29 cellular contexts compared by ENCODE assay signal in the genomic region with DNA sequence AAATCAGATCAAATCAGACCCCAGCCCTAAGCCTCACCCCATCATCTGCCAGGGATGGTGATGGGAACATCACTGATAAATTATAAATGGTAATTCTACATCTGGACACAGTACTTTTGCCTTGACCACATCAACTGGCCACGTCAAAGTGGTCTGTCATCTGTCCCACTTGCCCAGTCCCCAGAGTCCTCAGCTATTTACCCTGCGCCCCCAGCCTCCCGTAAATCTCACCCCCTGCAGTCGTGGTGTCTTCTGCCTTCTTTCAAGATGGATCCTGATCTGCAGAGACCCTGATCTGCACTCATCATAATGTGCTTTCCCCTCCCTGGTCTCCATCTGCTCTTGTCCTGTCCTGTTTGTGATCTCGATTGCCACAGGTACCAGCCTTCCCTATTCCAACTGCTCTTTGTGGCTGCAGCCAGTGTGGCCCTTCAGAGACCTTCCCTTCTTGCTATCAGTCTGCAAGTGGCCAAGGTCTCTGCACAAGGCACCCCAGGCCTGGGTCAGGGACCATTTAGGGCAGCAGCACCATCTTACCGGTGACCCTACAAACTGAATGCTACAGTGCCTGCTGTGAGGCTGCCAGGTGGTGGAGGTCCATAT. TPM values are rescaled to one million over a fixed set of nuclear protein-coding genes. Genes with fewer than 3 reads are reported as not detected.
"Had no signal": no experiment of that assay in that cellular context is flagged by ENCODE, and none has a peak within 500 bp of the region (broad histone marks: within the 10 kb centered on the region; RNA-seq: fewer than 3 reads in every experiment).

No MANE protein-coding gene starts in this region.

- H3K9me3 ChIP-seq: MG63 had no signal

- H3K4me3 Mint-ChIP-seq: activated CD4-positive, alpha-beta T cell treated with anti-CD3 and anti-CD28 coated beads, Interleukin-2, amount 10 ng/mL, durations not matched to agents 24 days and 14 days; activated CD8-positive, alpha-beta memory T cell treated with anti-CD3 and anti-CD28 coated beads, Interleukin-2, amount 10 ng/mL, durations not matched to agents 7 days and 5 days; activated naive CD4-positive, alpha-beta T cell treated with anti-CD3 and anti-CD28 coated beads for 36 hours; activated T-helper 1 cell treated with anti-CD3 and anti-CD28 coated beads, Interleukin-12 subunit alpha, Interleukin-12 subunit beta, Interleukin-2, Interleukin-4 antibody, amounts not matched to agents 30 ng/mL and 10 ng/mL and 1 ng/mL, durations not matched to agents 14 hours and 24 hours and 36 hours; T-helper 1 cell treated with Interleukin-12 subunit alpha and Interleukin-12 subunit beta and Interleukin-4 antibody, amounts not matched to agents 30 μg/mL and 1 μg/mL, for 36 hours; T-helper 2 cell treated with Interferon-gamma antibody and Interleukin-4, amounts not matched to agents 5 μg/mL and 100 μg/mL, for 36 hours had no signal

- DNase-seq: activated CD4-positive, alpha-beta T cell treated with anti-CD3 and anti-CD28 coated beads, Interleukin-2, amount 10 ng/mL, durations not matched to agents 24 days and 14 days; activated CD4-positive, alpha-beta T cell treated with anti-CD3 and anti-CD28 coated beads, Interleukin-2, amount 50 U/mL, for 48 hours; activated CD8-positive, alpha-beta memory T cell treated with anti-CD3 and anti-CD28 coated beads, Interleukin-2, amount 10 ng/mL, durations not matched to agents 7 days and 5 days; activated gamma-delta T cell treated with Interleukin-2 at 50 U/mL for 16 hours; activated naive CD4-positive, alpha-beta T cell treated with anti-CD3 and anti-CD28 coated beads for 36 hours; activated T-cell treated with anti-CD3 and anti-CD28 coated beads, Interleukin-2, amount 50 U/mL, for 1 hour; amniotic stem cell; aorta; brain microvascular endothelial cell; Kasumi-1; KG1; MG63; NCI-H1048; NCI-H1105 treated with DMSO at 0.1 percent for 48 hours; NCI-H1436; NCI-H1694; NCI-H1930; NCI-H2081 treated with DMSO at 0.1 percent for 48 hours; NCI-H226; NCI-H524 treated with DMSO at 0.1 percent for 48 hours; SHP77; SJCRH30 had no signal

- H3K27me3 ChIP-seq: brain microvascular endothelial cell had no signal

- H3K36me3 Mint-ChIP-seq: activated CD8-positive, alpha-beta memory T cell treated with anti-CD3 and anti-CD28 coated beads, Interleukin-2, amount 10 ng/mL, durations not matched to agents 7 days and 5 days had no signal

- H3K36me3 ChIP-seq: brain microvascular endothelial cell, cardiac muscle cell, MG63, SJCRH30 had no signal

- H3K4me3 ChIP-seq: cardiac muscle cell, MG63, SJCRH30, SK-N-MC had no signal

- H3K27ac Mint-ChIP-seq: activated CD4-positive, alpha-beta T cell treated with anti-CD3 and anti-CD28 coated beads, Interleukin-2, amount 10 ng/mL, durations not matched to agents 24 days and 14 days; activated CD8-positive, alpha-beta memory T cell treated with anti-CD3 and anti-CD28 coated beads, Interleukin-2, amount 10 ng/mL, durations not matched to agents 7 days and 5 days; activated naive CD4-positive, alpha-beta T cell treated with anti-CD3 and anti-CD28 coated beads for 36 hours; activated T-helper 1 cell treated with anti-CD3 and anti-CD28 coated beads, Interleukin-12 subunit alpha, Interleukin-12 subunit beta, Interleukin-2, Interleukin-4 antibody, amounts not matched to agents 30 ng/mL and 10 ng/mL and 1 ng/mL, durations not matched to agents 14 hours and 24 hours and 36 hours; T-helper 1 cell treated with Interleukin-12 subunit alpha and Interleukin-12 subunit beta and Interleukin-4 antibody, amounts not matched to agents 30 μg/mL and 1 μg/mL, for 36 hours; T-helper 2 cell treated with Interferon-gamma antibody and Interleukin-4, amounts not matched to agents 5 μg/mL and 100 μg/mL, for 36 hours had no signal

- H3K27ac ChIP-seq: brain microvascular endothelial cell, cardiac muscle cell, SJCRH30, SK-N-MC had no signal

RNA-seq across cellular contexts. Expression of a gene that starts 53.6 kb away (rescaled TPM):
- total RNA-seq: activated CD4-positive, alpha-beta T cell treated with anti-CD3 and anti-CD28 coated beads, Interleukin-2, amount 10 ng/mL, durations not matched to agents 24 days and 14 days; activated CD8-positive, alpha-beta memory T cell treated with anti-CD3 and anti-CD28 coated beads, Interleukin-2, amount 10 ng/mL, durations not matched to agents 7 days and 5 days; activated naive CD4-positive, alpha-beta T cell treated with anti-CD3 and anti-CD28 coated beads for 36 hours; activated T-helper 1 cell treated with anti-CD3 and anti-CD28 coated beads, Interleukin-12 subunit alpha, Interleukin-12 subunit beta, Interleukin-2, Interleukin-4 antibody, amounts not matched to agents 30 ng/mL and 10 ng/mL and 1 ng/mL, durations not matched to agents 14 hours and 24 hours and 36 hours; aorta; NCI-H460; RPMI7951; SJCRH30 had no signal
- polyA plus RNA-seq: aorta, cardiac muscle cell had no signal
